Comparison of ENCODE assay signal across 27 cellular contexts in the genomic region with DNA sequence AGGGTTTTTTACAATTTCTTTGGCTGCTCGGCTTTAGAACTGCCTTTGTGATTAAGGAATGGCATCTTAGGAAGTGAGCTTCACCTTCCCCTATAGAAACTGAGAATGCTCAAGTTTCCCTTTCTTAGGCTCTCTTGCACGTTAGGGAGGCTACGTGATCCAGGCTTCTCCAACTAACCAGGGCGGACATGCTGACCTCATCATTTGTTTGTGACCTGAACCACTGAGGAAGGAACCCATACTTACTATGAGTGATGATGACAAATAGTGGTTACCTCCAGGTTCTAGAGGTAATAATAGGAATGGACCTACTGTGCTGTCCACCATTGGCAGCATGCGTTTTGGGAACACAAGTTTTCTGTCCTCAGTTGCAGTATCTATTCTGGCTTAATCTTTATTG.
"Had no signal": no experiment of that assay in that cellular context is flagged by ENCODE, and none has a peak within 500 bp of the region (broad histone marks: within the 10 kb centered on the region; RNA-seq: fewer than 3 reads in every experiment).

No MANE protein-coding gene starts in this region.

- ATAC-seq: effector memory CD8-positive, alpha-beta T cell; esophagus mucosa; foreskin keratinocyte; gastrocnemius medialis; gastroesophageal sphincter; heart left ventricle; heart right ventricle had no signal

- H3K27ac Mint-ChIP-seq: dendritic cell treated with granulocyte-macrophage colony-stimulating factor and Interleukin-4, amounts not matched to agents 40 ng/mL and 50 ng/mL, for 4 days; effector memory CD8-positive, alpha-beta T cell; endodermal cell had no signal

- DNase-seq: colonic mucosa; cortex of kidney; dermis blood vessel endothelial cell; dorsolateral prefrontal cortex; effector CD4-positive, alpha-beta T cell; effector CD8-positive, alpha-beta T cell; effector memory CD4-positive, alpha-beta T cell; effector memory CD8-positive, alpha-beta T cell; endodermal cell; erythroblast; esophagus squamous epithelium; foreskin fibroblast; foreskin keratinocyte; gastrocnemius medialis; glutamatergic neuron; head of caudate nucleus; heart left ventricle; heart right ventricle had no signal

- H3K36me3 ChIP-seq: colonic mucosa, esophagus muscularis mucosa, esophagus squamous epithelium, gastrocnemius medialis, gastroesophageal sphincter, heart left ventricle, heart right ventricle had no signal

- H3K4me1 ChIP-seq: colonic mucosa, esophagus muscularis mucosa, esophagus squamous epithelium, foreskin keratinocyte, gastrocnemius medialis, gastroesophageal sphincter, heart left ventricle, heart right ventricle had no signal

- H3K9me3 ChIP-seq: colonic mucosa, esophagus muscularis mucosa, esophagus squamous epithelium, gastrocnemius medialis, gastroesophageal sphincter had no signal

- H3K4me3 ChIP-seq: colonic mucosa, coronary artery, dorsolateral prefrontal cortex, esophagus muscularis mucosa, esophagus squamous epithelium, gastrocnemius medialis, gastroesophageal sphincter, heart left ventricle, heart right ventricle had no signal

- H3K27me3 ChIP-seq: colonic mucosa, dorsolateral prefrontal cortex, esophagus muscularis mucosa, esophagus squamous epithelium, foreskin keratinocyte, gastrocnemius medialis, gastroesophageal sphincter, heart left ventricle had no signal

- H3K4me1 Mint-ChIP-seq: endodermal cell had no signal

- H3K4me3 Mint-ChIP-seq: dendritic cell treated with granulocyte-macrophage colony-stimulating factor and Interleukin-4, amounts not matched to agents 40 ng/mL and 50 ng/mL, for 4 days; effector memory CD8-positive, alpha-beta T cell; endodermal cell had no signal

- H3K27ac ChIP-seq: colonic mucosa, coronary artery, dorsolateral prefrontal cortex, epithelial cell of prostate, esophagus muscularis mucosa, esophagus squamous epithelium, foreskin keratinocyte, gastrocnemius medialis, gastroesophageal sphincter, heart left ventricle, heart right ventricle had no signal

- H3K27me3 Mint-ChIP-seq: dendritic cell treated with granulocyte-macrophage colony-stimulating factor and Interleukin-4, amounts not matched to agents 40 ng/mL and 50 ng/mL, for 4 days; effector memory CD8-positive, alpha-beta T cell had no signal

- FAIRE-seq: colon, endometrium, endothelial cell of umbilical vein had no signal
